In genomic region chr9:127021664-127022337, GRCh38 we compare ENCODE assay signal across 10 cellular contexts.
A peak's percentile ranks its signal among the peaks of the same experiment; 100 is the strongest.
DNase-seq lines count a peak whose midpoint lies in the region; ATAC-seq, FAIRE-seq and TF ChIP-seq lines count a peak whose summit lies in the region.
"Had no signal": no experiment of that assay in that cellular context is flagged by ENCODE, and none has a peak within 500 bp of the region (broad histone marks: within the 10 kb centered on the region; RNA-seq: fewer than 3 reads in every experiment).

No MANE protein-coding gene starts in this region.

- H3K27ac ChIP-seq in pancreas: no peak overlapping the region
- H3K27ac ChIP-seq: epithelial cell of prostate had no signal

- TF ChIP-seq CTCF in BE2C (IDR thresholded peaks at IDR 0.05; ENCODE audit: low read depth, low read length) (no peak), pancreas (IDR thresholded peaks at IDR 0.05) (no peak)

- H3K4me1 ChIP-seq in BE2C (peaks cover 6% of the 10 kb centered on the region), pancreas (no peaks in the 10 kb centered on the region)

- no peaks in the 10 kb centered on the region for H3K27me3 ChIP-seq in BE2C
- no peaks in the 10 kb centered on the region for H3K27me3 ChIP-seq in pancreas

- peak; percentile 63 to 93 (median 92) for ATAC-seq in pancreas
- no peak for ATAC-seq in HG02870 (IDR thresholded peaks at IDR 0.05; ENCODE audit: unreplicated experiment)
- no peak for ATAC-seq in GM19324 (IDR thresholded peaks at IDR 0.05; ENCODE audit: low FRiP score, unreplicated experiment)
- ATAC-seq: T-cell had no signal

- H3K9me3 ChIP-seq in BE2C (no peaks in the 10 kb centered on the region), pancreas (no peaks in the 10 kb centered on the region)

- H3K36me3 ChIP-seq in BE2C (no peaks in the 10 kb centered on the region), pancreas (no peaks in the 10 kb centered on the region)

- WGBS in pancreas, 2 donors: 74 to 78% methylated on average over 9 of the region's 9 CpGs

- H3K4me3 ChIP-seq in BE2C (ENCODE audit: low read depth, low read length) (no peak overlapping the region), pancreas (no peak overlapping the region)

- no peak for FAIRE-seq in pancreas (lab: Jason Lieb, UNC)

- intact Hi-C loops in pancreas (cut with DNase I): no loop called here

- DNase-seq in BE2C: peak; percentile 88
- peak; percentile 76 for DNase-seq in SHP77 treated with DMSO at 0.1 percent for 48 hours (lab: John Stamatoyannopoulos, UW)
- peak; percentile 94 for DNase-seq in globus pallidus (ENCODE audit: low spot score)
- DNase-seq in pancreas: peak in 4 of 6 donors; percentile 47 to 55 (median 49)
- no peak for DNase-seq in COLO668 (lab: John Stamatoyannopoulos, UW; ENCODE audit: unreplicated experiment)
- no peak for DNase-seq in SW480 (ENCODE audit: low spot score)
- DNase-seq: T-cell had no signal

Comparison
In these comparisons a context has a peak if more than half of its experiments do, and no peak if none do; other contexts are left out.
1. DNase-seq: peak in BE2C (single experiment), SHP77 treated with DMSO at 0.1 percent for 48 hours (single experiment), globus pallidus (single experiment) and pancreas (4 of 6); none in COLO668 (single experiment) and SW480 (single experiment).
2. ATAC-seq: peak in pancreas (4 of 4); none in HG02870 (single experiment) and GM19324 (single experiment).